In genomic region chr16:22217890-22218730, GRCh38 we compare ENCODE assay signal across 8 cellular contexts. TPM values are rescaled to one million over a fixed set of nuclear protein-coding genes. Genes with fewer than 3 reads are reported as not detected.
DNase-seq lines count a peak whose midpoint lies in the region; ATAC-seq, FAIRE-seq and TF ChIP-seq lines count a peak whose summit lies in the region.

No MANE protein-coding gene starts in this region.

- FAIRE-seq in keratinocyte (lab: Jason Lieb, UNC): no peak

- peaks cover 2% of the 10 kb centered on the region for H3K9me1 ChIP-seq in keratinocyte (ENCODE audit: control insufficient read depth, extremely low read depth, insufficient read depth, low read length)

- DNase-seq in HUDEP-2 (lab: John Stamatoyannopoulos, UW; ENCODE audit: unreplicated experiment in 76 of 76) (peak in 51 of 76 experiments; percentile 5 to 55 (median 35)), keratinocyte (ENCODE audit: low read depth, low spot score) (no peak), NCI-H524 (lab: John Stamatoyannopoulos, UW) (no peak)
- DNase-seq in stimulated activated CD4-positive, alpha-beta T cell treated with anti-CD3 and anti-CD28 coated beads, Interleukin-4, amount 100 ng/mL, for 24 hours: no peak

- no peaks in the 10 kb centered on the region for H4K20me1 ChIP-seq in keratinocyte (ENCODE audit: control insufficient read depth, extremely low read depth, insufficient read depth, low read length)

- peaks cover 27% of the 10 kb centered on the region for H3K79me2 ChIP-seq in keratinocyte (ENCODE audit: control insufficient read depth, insufficient read depth, low read length)

- H3K9ac ChIP-seq in keratinocyte (ENCODE audit: control insufficient read depth, extremely low read depth, insufficient read depth, low read length): no peak overlapping the region

- H3K9me3 ChIP-seq in keratinocyte (ENCODE audit: control insufficient read depth, low read depth, low read length): no peaks in the 10 kb centered on the region

- dilution Hi-C loops in keratinocyte (cut with MboI; ENCODE audit: extremely low pct_ligation_motif_present, low sequenced_read_pairs): no loop called here

- peaks cover 3 to 4% of the 10 kb centered on the region in 2 experiments for H3K36me3 ChIP-seq in keratinocyte (ENCODE audit: control insufficient read depth in 2 of 2, extremely low read depth in 1 of 2, insufficient read depth in 2 of 2, low read length in 2 of 2)

- no peak overlapping the region for H3K4me3 ChIP-seq in keratinocyte (ENCODE audit: control insufficient read depth in 2 of 3, extremely low read depth in 1 of 3, insufficient read depth in 2 of 3, low read depth in 1 of 3, low read length in 3 of 3)

- H3K4me1 ChIP-seq in keratinocyte (ENCODE audit: control insufficient read depth, extremely low read depth, insufficient read depth, low read length): no peaks in the 10 kb centered on the region

- TF ChIP-seq CTCF in keratinocyte (optimal IDR thresholded peaks at IDR 0.05 in 1 of 3, IDR thresholded peaks at IDR 0.05 in 1 of 3, conservative IDR thresholded peaks at IDR 0.05 in 1 of 3; ENCODE audit: extremely low read depth in 1 of 3, insufficient read depth in 2 of 3, low read length in 3 of 3): no peak

- H3K4me2 ChIP-seq in keratinocyte (ENCODE audit: control insufficient read depth, extremely low read depth, insufficient read depth, low read depth, low read length): no peak overlapping the region

- H3K27ac ChIP-seq in keratinocyte (ENCODE audit: control insufficient read depth, insufficient read depth, low read length): peak overlapping the region; percentile 3

- H2AFZ ChIP-seq in keratinocyte (ENCODE audit: control insufficient read depth, low read length): no peak overlapping the region

- ATAC-seq in GM18502 (IDR thresholded peaks at IDR 0.05; ENCODE audit: poor library complexity, unreplicated experiment) (peak; percentile 92), GM21447 (IDR thresholded peaks at IDR 0.05; ENCODE audit: unreplicated experiment) (peak; percentile 71), GM21526 (IDR thresholded peaks at IDR 0.05; ENCODE audit: low FRiP score, unreplicated experiment) (no peak), HG03439 (IDR thresholded peaks at IDR 0.05; ENCODE audit: unreplicated experiment) (no peak)

- no peaks in the 10 kb centered on the region for H3K27me3 ChIP-seq in keratinocyte (ENCODE audit: control insufficient read depth, extremely low read depth, insufficient read depth, low read length)

RNA-seq across cellular contexts. Expression of gene EEF2K, which starts 12.0 kb away (rescaled TPM):
- 6.5 to 13.0 TPM (median 7.3 TPM) in 3 replicates for polyA plus RNA-seq in keratinocyte
- polyA plus RNA-seq in keratinocyte (2011; ENCODE audit: low read depth): 1.6 TPM
- polyA plus RNA-seq in keratinocyte (2011; cell fraction: cytosol; rRNA removed): 4.3 and 5.6 TPM in 2 replicates
- polyA plus RNA-seq in keratinocyte (2011; cell fraction: nucleus; rRNA removed): 23.8 and 32.8 TPM in 2 replicates
- 2.5 and 10.5 TPM in 2 replicates for polyA plus RNA-seq in keratinocyte (2012; ENCODE audit: low replicate concordance)
- 27.6 to 53.1 TPM (median 28.7 TPM) in 3 replicates for polyA minus RNA-seq in keratinocyte
- polyA minus RNA-seq in keratinocyte (2011; cell fraction: cytosol; rRNA and poly(A)+ RNA removed): 17.3 TPM
- polyA minus RNA-seq in keratinocyte (2011; cell fraction: nucleus; rRNA and poly(A)+ RNA removed): 9.8 and 17.9 TPM in 2 replicates

RNA-seq across cellular contexts. Expression of gene SDR42E2, which starts 55.8 kb away (rescaled TPM):
- polyA plus RNA-seq in keratinocyte: not detected in 3 replicates
- not detected for polyA plus RNA-seq in keratinocyte (2011; ENCODE audit: low read depth)
- not detected in 2 replicates for polyA plus RNA-seq in keratinocyte (2011; cell fraction: cytosol; rRNA removed)
- not detected in 2 replicates for polyA plus RNA-seq in keratinocyte (2011; cell fraction: nucleus; rRNA removed)
- polyA plus RNA-seq in keratinocyte (2012; ENCODE audit: low replicate concordance): not detected in 2 replicates
- 0.33 TPM in 1 of 3 replicates, not detected in the others for polyA minus RNA-seq in keratinocyte
- not detected for polyA minus RNA-seq in keratinocyte (2011; cell fraction: cytosol; rRNA and poly(A)+ RNA removed)
- polyA minus RNA-seq in keratinocyte (2011; cell fraction: nucleus; rRNA and poly(A)+ RNA removed): not detected in 2 replicates

Comparison
In these comparisons a context has a peak if more than half of its experiments do, and no peak if none do; other contexts are left out.
1. ATAC-seq: peak in GM18502 (single experiment) and GM21447 (single experiment); none in GM21526 (single experiment) and HG03439 (single experiment).
2. DNase-seq: peak in HUDEP-2 (51 of 76); none in keratinocyte (single experiment), NCI-H524 (0 of 2) and stimulated activated CD4-positive, alpha-beta T cell treated with anti-CD3 and anti-CD28 coated beads, Interleukin-4, amount 100 ng/mL, for 24 hours (single experiment).